1 cellular context compared by ENCODE assay signal in the genomic region with DNA sequence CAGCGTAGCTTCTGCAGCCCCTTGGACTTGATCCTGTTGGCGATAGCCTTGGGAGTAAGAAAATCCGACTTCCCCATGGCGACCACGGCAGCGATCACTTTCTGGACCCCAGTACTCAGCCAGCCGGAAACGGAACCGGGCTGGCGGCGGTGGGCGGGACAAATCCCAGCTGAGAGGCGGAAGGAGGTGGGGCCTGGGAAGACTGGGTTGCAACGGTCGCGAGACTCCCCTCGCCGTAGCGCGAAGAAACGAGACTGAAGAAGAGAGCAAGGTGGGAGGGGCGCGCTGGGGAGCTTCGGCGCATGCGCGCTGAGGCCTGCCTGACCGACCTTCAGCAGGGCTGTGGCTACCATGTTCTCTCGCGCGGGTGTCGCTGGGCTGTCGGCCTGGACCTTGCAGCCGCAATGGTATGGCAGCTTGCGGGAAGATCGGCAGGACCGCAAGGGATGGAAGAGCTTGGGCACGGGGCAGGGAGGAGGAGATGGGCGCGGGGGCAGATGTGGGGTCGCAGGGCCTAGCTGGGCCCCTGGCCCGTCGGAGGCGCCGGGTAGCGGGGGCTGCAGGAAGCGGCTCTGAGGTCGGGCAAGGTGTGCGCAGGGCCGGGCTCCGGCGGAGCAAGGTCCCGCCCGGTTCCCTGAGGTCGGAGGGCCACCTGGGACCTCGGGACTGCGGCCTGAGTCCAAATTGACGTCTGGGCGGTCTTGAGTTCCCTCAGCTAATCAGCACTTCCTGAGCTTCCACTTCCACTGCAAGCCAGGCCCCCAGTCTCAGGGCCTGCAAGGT.
A peak's percentile ranks its signal among the peaks of the same experiment; 100 is the strongest.
TF ChIP-seq lines count a peak whose summit lies in the region.

A gene (plus strand): TSS at position 321 of the 783 bp plus-strand sequence. CDS start 31 bp downstream, at position 352.
A gene with protein sequence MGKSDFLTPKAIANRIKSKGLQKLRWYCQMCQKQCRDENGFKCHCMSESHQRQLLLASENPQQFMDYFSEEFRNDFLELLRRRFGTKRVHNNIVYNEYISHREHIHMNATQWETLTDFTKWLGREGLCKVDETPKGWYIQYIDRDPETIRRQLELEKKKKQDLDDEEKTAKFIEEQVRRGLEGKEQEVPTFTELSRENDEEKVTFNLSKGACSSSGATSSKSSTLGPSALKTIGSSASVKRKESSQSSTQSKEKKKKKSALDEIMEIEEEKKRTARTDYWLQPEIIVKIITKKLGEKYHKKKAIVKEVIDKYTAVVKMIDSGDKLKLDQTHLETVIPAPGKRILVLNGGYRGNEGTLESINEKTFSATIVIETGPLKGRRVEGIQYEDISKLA (minus strand): TSS at position 137 of the 783 bp plus-strand sequence. CDS start 60 bp downstream, at position 77.

TF ChIP-seq in HepG2, 621 proteins besides CTCF, POLR2A, EP300 and RAD21 (continued from another document and continues in another):
- TF ChIP-seq, protein P1, sequence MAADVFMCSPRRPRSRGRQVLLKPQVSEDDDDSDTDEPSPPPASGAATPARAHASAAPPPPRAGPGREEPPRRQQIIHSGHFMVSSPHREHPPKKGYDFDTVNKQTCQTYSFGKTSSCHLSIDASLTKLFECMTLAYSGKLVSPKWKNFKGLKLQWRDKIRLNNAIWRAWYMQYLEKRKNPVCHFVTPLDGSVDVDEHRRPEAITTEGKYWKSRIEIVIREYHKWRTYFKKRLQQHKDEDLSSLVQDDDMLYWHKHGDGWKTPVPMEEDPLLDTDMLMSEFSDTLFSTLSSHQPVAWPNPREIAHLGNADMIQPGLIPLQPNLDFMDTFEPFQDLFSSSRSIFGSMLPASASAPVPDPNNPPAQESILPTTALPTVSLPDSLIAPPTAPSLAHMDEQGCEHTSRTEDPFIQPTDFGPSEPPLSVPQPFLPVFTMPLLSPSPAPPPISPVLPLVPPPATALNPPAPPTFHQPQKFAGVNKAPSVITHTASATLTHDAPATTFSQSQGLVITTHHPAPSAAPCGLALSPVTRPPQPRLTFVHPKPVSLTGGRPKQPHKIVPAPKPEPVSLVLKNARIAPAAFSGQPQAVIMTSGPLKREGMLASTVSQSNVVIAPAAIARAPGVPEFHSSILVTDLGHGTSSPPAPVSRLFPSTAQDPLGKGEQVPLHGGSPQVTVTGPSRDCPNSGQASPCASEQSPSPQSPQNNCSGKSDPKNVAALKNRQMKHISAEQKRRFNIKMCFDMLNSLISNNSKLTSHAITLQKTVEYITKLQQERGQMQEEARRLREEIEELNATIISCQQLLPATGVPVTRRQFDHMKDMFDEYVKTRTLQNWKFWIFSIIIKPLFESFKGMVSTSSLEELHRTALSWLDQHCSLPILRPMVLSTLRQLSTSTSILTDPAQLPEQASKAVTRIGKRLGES (CRISPR knock-in tag; IDR thresholded peaks at IDR 0.05; ENCODE audit: borderline replicate concordance): no peak
- 0 out of 2 replicates have a peak, but pooled peaks have one; percentile 52 for TF ChIP-seq RARG (CRISPR knock-in tag; IDR thresholded peaks at IDR 0.05; ENCODE audit: low read depth)
- TF ChIP-seq ZNF7 (CRISPR knock-in tag; IDR thresholded peaks at IDR 0.05): no peak; the same call in 1 of the 2 replicates
- TF ChIP-seq SRSF1 (optimal IDR thresholded peaks at IDR 0.05; ENCODE audit: low read depth, low read length): no peak
- TF ChIP-seq KAT8 (CRISPR knock-in tag; IDR thresholded peaks at IDR 0.05): peak; percentile 88
- TF ChIP-seq ZNF724P (CRISPR knock-in tag; IDR thresholded peaks at IDR 0.05; ENCODE audit: borderline replicate concordance): 0 out of 2 replicates have a peak, but pooled peaks have one; percentile 80
- TF ChIP-seq, protein P2, sequence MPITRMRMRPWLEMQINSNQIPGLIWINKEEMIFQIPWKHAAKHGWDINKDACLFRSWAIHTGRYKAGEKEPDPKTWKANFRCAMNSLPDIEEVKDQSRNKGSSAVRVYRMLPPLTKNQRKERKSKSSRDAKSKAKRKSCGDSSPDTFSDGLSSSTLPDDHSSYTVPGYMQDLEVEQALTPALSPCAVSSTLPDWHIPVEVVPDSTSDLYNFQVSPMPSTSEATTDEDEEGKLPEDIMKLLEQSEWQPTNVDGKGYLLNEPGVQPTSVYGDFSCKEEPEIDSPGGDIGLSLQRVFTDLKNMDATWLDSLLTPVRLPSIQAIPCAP (CRISPR knock-in tag; IDR thresholded peaks at IDR 0.05; ENCODE audit: low read depth): no peak
- no peak; the same call in 1 of the 2 replicates for TF ChIP-seq ZFP1 (CRISPR knock-in tag; IDR thresholded peaks at IDR 0.05)
- TF ChIP-seq HHEX (CRISPR knock-in tag; IDR thresholded peaks at IDR 0.05): no peak
- no peak; the same call in 1 of the 2 replicates for TF ChIP-seq ZNF329 (CRISPR knock-in tag; IDR thresholded peaks at IDR 0.05; ENCODE audit: low read depth)
- peak; percentile 57; the same call in 1 of the 2 replicates for TF ChIP-seq ZNF879 (CRISPR knock-in tag; IDR thresholded peaks at IDR 0.05)
- TF ChIP-seq, protein P3, sequence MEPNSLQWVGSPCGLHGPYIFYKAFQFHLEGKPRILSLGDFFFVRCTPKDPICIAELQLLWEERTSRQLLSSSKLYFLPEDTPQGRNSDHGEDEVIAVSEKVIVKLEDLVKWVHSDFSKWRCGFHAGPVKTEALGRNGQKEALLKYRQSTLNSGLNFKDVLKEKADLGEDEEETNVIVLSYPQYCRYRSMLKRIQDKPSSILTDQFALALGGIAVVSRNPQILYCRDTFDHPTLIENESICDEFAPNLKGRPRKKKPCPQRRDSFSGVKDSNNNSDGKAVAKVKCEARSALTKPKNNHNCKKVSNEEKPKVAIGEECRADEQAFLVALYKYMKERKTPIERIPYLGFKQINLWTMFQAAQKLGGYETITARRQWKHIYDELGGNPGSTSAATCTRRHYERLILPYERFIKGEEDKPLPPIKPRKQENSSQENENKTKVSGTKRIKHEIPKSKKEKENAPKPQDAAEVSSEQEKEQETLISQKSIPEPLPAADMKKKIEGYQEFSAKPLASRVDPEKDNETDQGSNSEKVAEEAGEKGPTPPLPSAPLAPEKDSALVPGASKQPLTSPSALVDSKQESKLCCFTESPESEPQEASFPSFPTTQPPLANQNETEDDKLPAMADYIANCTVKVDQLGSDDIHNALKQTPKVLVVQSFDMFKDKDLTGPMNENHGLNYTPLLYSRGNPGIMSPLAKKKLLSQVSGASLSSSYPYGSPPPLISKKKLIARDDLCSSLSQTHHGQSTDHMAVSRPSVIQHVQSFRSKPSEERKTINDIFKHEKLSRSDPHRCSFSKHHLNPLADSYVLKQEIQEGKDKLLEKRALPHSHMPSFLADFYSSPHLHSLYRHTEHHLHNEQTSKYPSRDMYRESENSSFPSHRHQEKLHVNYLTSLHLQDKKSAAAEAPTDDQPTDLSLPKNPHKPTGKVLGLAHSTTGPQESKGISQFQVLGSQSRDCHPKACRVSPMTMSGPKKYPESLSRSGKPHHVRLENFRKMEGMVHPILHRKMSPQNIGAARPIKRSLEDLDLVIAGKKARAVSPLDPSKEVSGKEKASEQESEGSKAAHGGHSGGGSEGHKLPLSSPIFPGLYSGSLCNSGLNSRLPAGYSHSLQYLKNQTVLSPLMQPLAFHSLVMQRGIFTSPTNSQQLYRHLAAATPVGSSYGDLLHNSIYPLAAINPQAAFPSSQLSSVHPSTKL (CRISPR knock-in tag; IDR thresholded peaks at IDR 0.05): peak; percentile 22; the same call in 1 of the 2 replicates
- TF ChIP-seq STAT5B (CRISPR knock-in tag; IDR thresholded peaks at IDR 0.05): no peak
- TF ChIP-seq TBX2 (CRISPR knock-in tag; IDR thresholded peaks at IDR 0.05; ENCODE audit: borderline replicate concordance): peak; percentile 55; the same call in 1 of the 2 replicates
- TF ChIP-seq REXO4 (CRISPR knock-in tag; IDR thresholded peaks at IDR 0.05; ENCODE audit: borderline replicate concordance): no peak
- no peak for TF ChIP-seq NBN (conservative IDR thresholded peaks at IDR 0.05)
- TF ChIP-seq RORA (CRISPR knock-in tag; IDR thresholded peaks at IDR 0.05): no peak
- TF ChIP-seq TEAD2 (CRISPR knock-in tag; IDR thresholded peaks at IDR 0.05): no peak
- no peak for TF ChIP-seq NRL (CRISPR knock-in tag; IDR thresholded peaks at IDR 0.05; ENCODE audit: borderline replicate concordance)
- TF ChIP-seq, protein P4, sequence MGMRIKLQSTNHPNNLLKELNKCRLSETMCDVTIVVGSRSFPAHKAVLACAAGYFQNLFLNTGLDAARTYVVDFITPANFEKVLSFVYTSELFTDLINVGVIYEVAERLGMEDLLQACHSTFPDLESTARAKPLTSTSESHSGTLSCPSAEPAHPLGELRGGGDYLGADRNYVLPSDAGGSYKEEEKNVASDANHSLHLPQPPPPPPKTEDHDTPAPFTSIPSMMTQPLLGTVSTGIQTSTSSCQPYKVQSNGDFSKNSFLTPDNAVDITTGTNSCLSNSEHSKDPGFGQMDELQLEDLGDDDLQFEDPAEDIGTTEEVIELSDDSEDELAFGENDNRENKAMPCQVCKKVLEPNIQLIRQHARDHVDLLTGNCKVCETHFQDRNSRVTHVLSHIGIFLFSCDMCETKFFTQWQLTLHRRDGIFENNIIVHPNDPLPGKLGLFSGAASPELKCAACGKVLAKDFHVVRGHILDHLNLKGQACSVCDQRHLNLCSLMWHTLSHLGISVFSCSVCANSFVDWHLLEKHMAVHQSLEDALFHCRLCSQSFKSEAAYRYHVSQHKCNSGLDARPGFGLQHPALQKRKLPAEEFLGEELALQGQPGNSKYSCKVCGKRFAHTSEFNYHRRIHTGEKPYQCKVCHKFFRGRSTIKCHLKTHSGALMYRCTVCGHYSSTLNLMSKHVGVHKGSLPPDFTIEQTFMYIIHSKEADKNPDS (CRISPR knock-in tag; IDR thresholded peaks at IDR 0.05): no peak
- TF ChIP-seq, protein P5, sequence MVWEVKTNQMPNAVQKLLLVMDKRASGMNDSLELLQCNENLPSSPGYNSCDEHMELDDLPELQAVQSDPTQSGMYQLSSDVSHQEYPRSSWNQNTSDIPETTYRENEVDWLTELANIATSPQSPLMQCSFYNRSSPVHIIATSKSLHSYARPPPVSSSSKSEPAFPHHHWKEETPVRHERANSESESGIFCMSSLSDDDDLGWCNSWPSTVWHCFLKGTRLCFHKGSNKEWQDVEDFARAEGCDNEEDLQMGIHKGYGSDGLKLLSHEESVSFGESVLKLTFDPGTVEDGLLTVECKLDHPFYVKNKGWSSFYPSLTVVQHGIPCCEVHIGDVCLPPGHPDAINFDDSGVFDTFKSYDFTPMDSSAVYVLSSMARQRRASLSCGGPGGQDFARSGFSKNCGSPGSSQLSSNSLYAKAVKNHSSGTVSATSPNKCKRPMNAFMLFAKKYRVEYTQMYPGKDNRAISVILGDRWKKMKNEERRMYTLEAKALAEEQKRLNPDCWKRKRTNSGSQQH (CRISPR knock-in tag; IDR thresholded peaks at IDR 0.05; ENCODE audit: low read depth): no peak
- no peak for TF ChIP-seq TCF12 (IDR thresholded peaks at IDR 0.05)
- TF ChIP-seq TCF12 (CRISPR knock-in tag; IDR thresholded peaks at IDR 0.05): no peak; the same call in 1 of the 2 replicates
- no peak for TF ChIP-seq FIP1L1 (IDR thresholded peaks at IDR 0.05; ENCODE audit: borderline replicate concordance, insufficient read depth, low read depth, low read length)
- TF ChIP-seq ELF3 (CRISPR knock-in tag; IDR thresholded peaks at IDR 0.05): peak; percentile 87
- no peak for TF ChIP-seq RELA (CRISPR knock-in tag; IDR thresholded peaks at IDR 0.05)
- 0 out of 2 replicates have a peak, but pooled peaks have one; percentile 54 for TF ChIP-seq BRD4 (CRISPR knock-in tag; IDR thresholded peaks at IDR 0.05)
- no peak for TF ChIP-seq CBX5 (CRISPR knock-in tag; IDR thresholded peaks at IDR 0.05; ENCODE audit: borderline replicate concordance)
- no peak for TF ChIP-seq ZNF343 (CRISPR knock-in tag; IDR thresholded peaks at IDR 0.05)
- TF ChIP-seq ZNF12 (CRISPR knock-in tag; IDR thresholded peaks at IDR 0.05): no peak
- TF ChIP-seq YEATS4 (CRISPR knock-in tag; IDR thresholded peaks at IDR 0.05; ENCODE audit: borderline replicate concordance): peak; percentile 62; the same call in 1 of the 2 replicates
- no peak for TF ChIP-seq HOXA9 (CRISPR knock-in tag; IDR thresholded peaks at IDR 0.05; ENCODE audit: borderline replicate concordance)
- TF ChIP-seq ZNF431 (CRISPR knock-in tag; IDR thresholded peaks at IDR 0.05; ENCODE audit: borderline replicate concordance, low read depth): no peak
- TF ChIP-seq ZNF10 (CRISPR knock-in tag; IDR thresholded peaks at IDR 0.05; ENCODE audit: borderline replicate concordance, low read depth): no peak
- TF ChIP-seq ZBTB3 (CRISPR knock-in tag; IDR thresholded peaks at IDR 0.05; ENCODE audit: borderline replicate concordance, low read depth): no peak
- peak; percentile 4; the same call in 1 of the 2 replicates for TF ChIP-seq ZNF121 (CRISPR knock-in tag; IDR thresholded peaks at IDR 0.05)
- TF ChIP-seq ZNF3 (CRISPR knock-in tag; IDR thresholded peaks at IDR 0.05): no peak
- TF ChIP-seq, protein P6, sequence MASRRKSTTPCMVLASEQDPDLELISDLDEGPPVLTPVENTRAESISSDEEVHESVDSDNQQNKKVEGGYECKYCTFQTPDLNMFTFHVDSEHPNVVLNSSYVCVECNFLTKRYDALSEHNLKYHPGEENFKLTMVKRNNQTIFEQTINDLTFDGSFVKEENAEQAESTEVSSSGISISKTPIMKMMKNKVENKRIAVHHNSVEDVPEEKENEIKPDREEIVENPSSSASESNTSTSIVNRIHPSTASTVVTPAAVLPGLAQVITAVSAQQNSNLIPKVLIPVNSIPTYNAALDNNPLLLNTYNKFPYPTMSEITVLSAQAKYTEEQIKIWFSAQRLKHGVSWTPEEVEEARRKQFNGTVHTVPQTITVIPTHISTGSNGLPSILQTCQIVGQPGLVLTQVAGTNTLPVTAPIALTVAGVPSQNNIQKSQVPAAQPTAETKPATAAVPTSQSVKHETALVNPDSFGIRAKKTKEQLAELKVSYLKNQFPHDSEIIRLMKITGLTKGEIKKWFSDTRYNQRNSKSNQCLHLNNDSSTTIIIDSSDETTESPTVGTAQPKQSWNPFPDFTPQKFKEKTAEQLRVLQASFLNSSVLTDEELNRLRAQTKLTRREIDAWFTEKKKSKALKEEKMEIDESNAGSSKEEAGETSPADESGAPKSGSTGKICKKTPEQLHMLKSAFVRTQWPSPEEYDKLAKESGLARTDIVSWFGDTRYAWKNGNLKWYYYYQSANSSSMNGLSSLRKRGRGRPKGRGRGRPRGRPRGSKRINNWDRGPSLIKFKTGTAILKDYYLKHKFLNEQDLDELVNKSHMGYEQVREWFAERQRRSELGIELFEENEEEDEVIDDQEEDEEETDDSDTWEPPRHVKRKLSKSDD (CRISPR knock-in tag; IDR thresholded peaks at IDR 0.05; ENCODE audit: low read depth): no peak
- TF ChIP-seq MBNL3 (CRISPR knock-in tag; conservative IDR thresholded peaks at IDR 0.05): no peak
- peak; percentile 83 for TF ChIP-seq ZNF777 (CRISPR knock-in tag; IDR thresholded peaks at IDR 0.05)
- no peak for TF ChIP-seq HOXA7 (CRISPR knock-in tag; IDR thresholded peaks at IDR 0.05)
- TF ChIP-seq ZNF607 (CRISPR knock-in tag; IDR thresholded peaks at IDR 0.05; ENCODE audit: borderline replicate concordance): peak; percentile 87; the same call in 1 of the 2 replicates
- peak; percentile 50; the same call in 1 of the 2 replicates for TF ChIP-seq KLF9 (CRISPR knock-in tag; IDR thresholded peaks at IDR 0.05; ENCODE audit: low read depth)
- TF ChIP-seq, protein P7, sequence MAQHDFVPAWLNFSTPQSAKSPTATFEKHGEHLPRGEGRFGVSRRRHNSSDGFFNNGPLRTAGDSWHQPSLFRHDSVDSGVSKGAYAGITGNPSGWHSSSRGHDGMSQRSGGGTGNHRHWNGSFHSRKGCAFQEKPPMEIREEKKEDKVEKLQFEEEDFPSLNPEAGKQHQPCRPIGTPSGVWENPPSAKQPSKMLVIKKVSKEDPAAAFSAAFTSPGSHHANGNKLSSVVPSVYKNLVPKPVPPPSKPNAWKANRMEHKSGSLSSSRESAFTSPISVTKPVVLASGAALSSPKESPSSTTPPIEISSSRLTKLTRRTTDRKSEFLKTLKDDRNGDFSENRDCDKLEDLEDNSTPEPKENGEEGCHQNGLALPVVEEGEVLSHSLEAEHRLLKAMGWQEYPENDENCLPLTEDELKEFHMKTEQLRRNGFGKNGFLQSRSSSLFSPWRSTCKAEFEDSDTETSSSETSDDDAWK (CRISPR knock-in tag; IDR thresholded peaks at IDR 0.05): no peak
